In the genomic region with DNA sequence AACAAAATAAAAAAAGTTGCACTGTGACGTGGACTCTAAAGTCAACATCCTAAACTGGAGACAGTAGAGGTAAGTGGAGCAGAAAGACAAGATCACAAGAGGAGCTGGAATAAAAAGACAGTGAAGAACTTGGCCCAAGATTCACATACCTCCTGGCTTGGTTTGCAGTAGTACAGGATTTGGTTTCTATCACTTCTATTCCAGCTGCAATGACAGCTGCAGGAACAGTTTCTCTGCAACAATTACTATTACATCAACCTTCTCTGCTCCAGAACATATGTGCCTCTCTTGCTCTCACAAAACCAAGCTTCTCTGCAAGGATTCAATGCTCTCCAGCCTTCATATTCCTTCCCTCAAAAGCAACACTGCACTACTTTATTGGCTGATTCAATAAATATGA, we compare ENCODE assay signal across 1 cellular context.
TF ChIP-seq lines count a peak whose summit lies in the region.

No MANE protein-coding gene starts in this region.

TF ChIP-seq in IMR-90, 13 proteins besides CTCF, POLR2A, EP300 and RAD21:
- no peak for TF ChIP-seq USF2 (IDR thresholded peaks at IDR 0.05; ENCODE audit: low read depth, low read length)
- no peak for TF ChIP-seq BHLHE40 (IDR thresholded peaks at IDR 0.05; ENCODE audit: low read depth, low read length)
- TF ChIP-seq MXI1 (IDR thresholded peaks at IDR 0.05; ENCODE audit: borderline replicate concordance, low read depth, low read length): no peak
- TF ChIP-seq SMC3 (IDR thresholded peaks at IDR 0.05; ENCODE audit: low read depth, low read length): no peak
- TF ChIP-seq MAFK (IDR thresholded peaks at IDR 0.05; ENCODE audit: low read depth, low read length): no peak
- TF ChIP-seq FOS (IDR thresholded peaks at IDR 0.05; ENCODE audit: low read depth, low read length): no peak
- no peak for TF ChIP-seq RCOR1 (IDR thresholded peaks at IDR 0.05; ENCODE audit: insufficient replicate concordance, low read length)
- no peak for TF ChIP-seq RFX5 (IDR thresholded peaks at IDR 0.05; ENCODE audit: low read depth, low read length)
- TF ChIP-seq NFE2L2 (IDR thresholded peaks at IDR 0.05; ENCODE audit: low read depth, low read length): no peak
- no peak for TF ChIP-seq ELK1 (IDR thresholded peaks at IDR 0.05; ENCODE audit: borderline replicate concordance, low read depth, low read length)
- TF ChIP-seq CHD1 (IDR thresholded peaks at IDR 0.05; ENCODE audit: low read depth, low read length): no peak
- no peak for TF ChIP-seq MAZ (IDR thresholded peaks at IDR 0.05; ENCODE audit: borderline replicate concordance, low read depth, low read length)
- no peak for TF ChIP-seq CEBPB (IDR thresholded peaks at IDR 0.05; ENCODE audit: low read depth, low read length)
